In genomic region chr20:59499863-59500262, GRCh38 we compare ENCODE assay signal across 25 cellular contexts.
"Had no signal": no experiment of that assay in that cellular context is flagged by ENCODE, and none has a peak within 500 bp of the region (broad histone marks: within the 10 kb centered on the region; RNA-seq: fewer than 3 reads in every experiment).

No MANE protein-coding gene starts in this region.

- H3K27ac Mint-ChIP-seq: dendritic cell treated with granulocyte-macrophage colony-stimulating factor and Interleukin-4, amounts not matched to agents 40 ng/mL and 50 ng/mL, for 4 days; effector memory CD8-positive, alpha-beta T cell; endodermal cell; mesothelial cell of epicardium had no signal

- ATAC-seq: effector memory CD8-positive, alpha-beta T cell; esophagus mucosa; gastrocnemius medialis; heart right ventricle; left cardiac atrium; left lung; left ventricle myocardium superior; lower lobe of right lung; mucosa of descending colon had no signal

- H3K27ac ChIP-seq: colonic mucosa, epithelial cell of prostate, esophagus squamous epithelium, gastrocnemius medialis, heart right ventricle, left lung, lower lobe of right lung had no signal

- H3K9me3 ChIP-seq: colonic mucosa, gastrocnemius medialis, lower lobe of right lung, mucosa of descending colon had no signal

- H3K36me3 ChIP-seq: colonic mucosa, esophagus squamous epithelium, gastrocnemius medialis, heart right ventricle, left lung, lower lobe of right lung had no signal

- H3K4me3 Mint-ChIP-seq: dendritic cell treated with granulocyte-macrophage colony-stimulating factor and Interleukin-4, amounts not matched to agents 40 ng/mL and 50 ng/mL, for 4 days; effector memory CD8-positive, alpha-beta T cell; endodermal cell; mesothelial cell of epicardium had no signal

- H3K4me3 ChIP-seq: colonic mucosa, esophagus squamous epithelium, gastrocnemius medialis, heart right ventricle, left lung, lower lobe of right lung, mucosa of descending colon had no signal

- H3K27me3 ChIP-seq: colonic mucosa had no signal

- H3K4me1 ChIP-seq: colonic mucosa, gastrocnemius medialis, heart right ventricle, left lung, lower lobe of right lung had no signal

- H3K9me3 Mint-ChIP-seq: effector memory CD8-positive, alpha-beta T cell had no signal

- H3K36me3 Mint-ChIP-seq: mesothelial cell of epicardium had no signal

- FAIRE-seq: endometrium, islet of Langerhans, keratinocyte had no signal

- H3K4me1 Mint-ChIP-seq: endodermal cell, mesothelial cell of epicardium had no signal

- DNase-seq: colonic mucosa; cortex of kidney; effector CD8-positive, alpha-beta T cell; effector memory CD8-positive, alpha-beta T cell; endodermal cell; erythroblast; esophagus squamous epithelium; foreskin fibroblast; gastrocnemius medialis; glutamatergic neuron; heart right ventricle; hippocampal formation; left cardiac atrium; left lung; left ventricle myocardium superior; lower lobe of right lung; mesenchymal stem cell; mucosa of descending colon had no signal
